In the genomic region with DNA sequence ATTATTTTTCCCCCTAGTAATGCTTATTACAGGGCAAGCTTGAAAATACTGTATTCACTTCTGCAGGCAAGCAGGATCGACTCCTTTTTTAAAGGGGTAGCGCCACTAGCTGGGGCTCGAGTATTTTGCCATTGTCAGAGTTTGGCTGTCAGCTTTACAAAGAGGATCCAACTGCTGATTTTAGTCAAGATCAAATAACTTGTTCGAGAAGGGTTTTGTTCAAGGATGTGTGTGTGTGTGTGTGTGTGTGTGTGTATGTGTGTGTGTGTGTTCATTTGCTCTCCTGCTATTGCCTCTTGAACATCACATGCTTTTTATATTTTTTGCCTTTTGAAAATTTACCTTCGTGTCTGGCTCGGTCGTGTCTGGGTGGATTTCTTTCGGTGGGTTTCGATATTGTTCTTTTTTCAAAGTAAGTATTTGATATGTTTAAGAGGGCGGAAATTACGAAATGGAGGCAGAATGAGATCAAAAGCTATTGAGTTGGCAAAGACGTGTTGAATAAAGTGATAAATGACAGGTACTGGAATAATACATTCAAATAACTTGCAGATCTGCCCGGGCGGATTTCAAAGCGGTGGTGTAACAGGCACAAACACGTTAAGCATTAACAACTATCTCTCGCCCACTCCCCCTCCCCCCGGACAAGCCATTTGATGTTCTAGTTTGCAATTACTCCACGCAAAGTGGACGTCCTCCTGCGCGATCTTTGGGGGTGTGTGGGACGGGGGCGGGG, we compare ENCODE assay signal across 8 cellular contexts. TPM values are rescaled to one million over a fixed set of nuclear protein-coding genes. Genes with fewer than 3 reads are reported as not detected.
DNase-seq lines count a peak whose midpoint lies in the region; ATAC-seq and TF ChIP-seq lines count a peak whose summit lies in the region.

No MANE protein-coding gene starts in this region.

- no peaks in the 10 kb centered on the region for H3K36me3 ChIP-seq in iPS DF 6.9 (ENCODE audit: control insufficient read depth, insufficient read depth, low read length)

- no peak overlapping the region for H3K27ac ChIP-seq in iPS DF 6.9 (ENCODE audit: low read length)

- TF ChIP-seq CTCF in astrocyte of the spinal cord (IDR thresholded peaks at IDR 0.05; ENCODE audit: low read depth, low read length) (peak; percentile 29), retinal pigment epithelial cell (conservative IDR thresholded peaks at IDR 0.05; ENCODE audit: low read depth, low read length) (peak; percentile 38)

- peak; percentile 32 for ATAC-seq in Right ventricle myocardium inferior
- ATAC-seq in T-helper 17 cell, result peak; percentile 50
- ATAC-seq in HG03139 (IDR thresholded peaks at IDR 0.05; ENCODE audit: unreplicated experiment), result no peak

- H3K9me3 ChIP-seq in T-helper 17 cell (ENCODE audit: control insufficient read depth, low read length, poor library complexity, severe bottlenecking) (no peaks in the 10 kb centered on the region), iPS DF 6.9 (ENCODE audit: control insufficient read depth, insufficient read depth, low read length) (no peaks in the 10 kb centered on the region)

- H3K4me1 Mint-ChIP-seq in T-helper 17 cell, result peaks cover 36% of the 10 kb centered on the region

- intact Hi-C loops in Right ventricle myocardium inferior (cut with DNase I) (loop anchor here (2.0 to 5.0 kb wide), 3 partner anchors 40 to 145 kb away; no protein-coding TSS in a partner anchor), cardiac septum (cut with DNase I) (loop anchor here (5.0 kb wide), 4 partner anchors 40 to 340 kb away; no protein-coding TSS in a partner anchor)

- peaks cover 4% of the 10 kb centered on the region for H3K36me3 Mint-ChIP-seq in T-helper 17 cell (ENCODE audit: low read depth)

- H3K27me3 ChIP-seq in iPS DF 6.9 (ENCODE audit: control insufficient read depth, insufficient read depth, low read length), result peaks cover 16% of the 10 kb centered on the region

- whole genome bisulfite sequencing in iPS DF 6.9 (ENCODE audit: insufficient coverage, insufficient read length), result no CpG with 5 or more reads among the region's 24 CpGs

- H3K4me3 Mint-ChIP-seq in T-helper 17 cell, result peak overlapping the region; percentile 93

- peak overlapping the region; percentile 93 for H3K27ac Mint-ChIP-seq in T-helper 17 cell

- DNase-seq in Right ventricle myocardium inferior (ENCODE audit: missing footprints) (no peak), cardiac septum (ENCODE audit: low spot score) (no peak), KBM-7 (peak; percentile 82), T-helper 17 cell (peak; percentile 30 to 46 (median 32)), astrocyte of the spinal cord (ENCODE audit: low read depth, low spot score) (peak; percentile 83), iPS DF 6.9 (ENCODE audit: low read depth, low spot score) (no peak), retinal pigment epithelial cell (ENCODE audit: low read depth) (no peak)

- no peaks in the 10 kb centered on the region for H3K4me1 ChIP-seq in iPS DF 6.9 (ENCODE audit: control insufficient read depth, insufficient read depth, low read length)

- no peaks in the 10 kb centered on the region for H3K27me3 Mint-ChIP-seq in T-helper 17 cell

- H3K4me3 ChIP-seq in astrocyte of the spinal cord (ENCODE audit: low read depth, low read length) (peak overlapping the region; percentile 94), iPS DF 6.9 (ENCODE audit: low read length) (peak overlapping the region; percentile 60; the same call in 1 of the 2 replicates), retinal pigment epithelial cell (ENCODE audit: low read length) (peak overlapping the region; percentile 88)

- in situ Hi-C loops in KBM-7 (cut with MboI; ENCODE audit: low pct_unique_long_range_greater_than_20kb, low sequenced_read_pairs) (no loop called here), astrocyte of the spinal cord (cut with HindIII; ENCODE audit: low sequenced_read_pairs) (no loop called here)

RNA-seq across cellular contexts. Expression of a gene that starts 1.1 kb away (rescaled TPM):
- total RNA-seq in Right ventricle myocardium inferior (14.0 TPM), cardiac septum (25.2 TPM), T-helper 17 cell (10 to 100 TPM; 58.2 to 67.6 TPM)

Comparison
In these comparisons a context has a peak if more than half of its experiments do, and no peak if none do; other contexts are left out.
1. DNase-seq: peak in KBM-7 (single experiment), T-helper 17 cell (3 of 3) and astrocyte of the spinal cord (single experiment); none in Right ventricle myocardium inferior (single experiment), cardiac septum (single experiment), iPS DF 6.9 (single experiment) and retinal pigment epithelial cell (single experiment).
2. Peak in every context shown above with its lines, with median percentiles within 50 percentile points of each other: H3K4me3 ChIP-seq.